ENCODE assay signal across 9 cellular contexts in genomic region chr3:8972614-8973013, GRCh38. TPM values are rescaled to one million over a fixed set of nuclear protein-coding genes. Genes with fewer than 3 reads are reported as not detected.
DNase-seq lines count a peak whose midpoint lies in the region; ATAC-seq, FAIRE-seq and TF ChIP-seq lines count a peak whose summit lies in the region.
"Had no signal": no experiment of that assay in that cellular context is flagged by ENCODE, and none has a peak within 500 bp of the region (broad histone marks: within the 10 kb centered on the region; RNA-seq: fewer than 3 reads in every experiment).

No MANE protein-coding gene starts in this region.

- FAIRE-seq in GM12891 (lab: Jason Lieb, UNC) = peak; percentile 52

- H3K4me3 ChIP-seq in AG10803 (ENCODE audit: low read length) = no peak overlapping the region
- no peak overlapping the region for H3K4me3 ChIP-seq in epithelial cell of esophagus (ENCODE audit: low read length)
- H3K4me3 ChIP-seq in colonic mucosa = no peak overlapping the region

- no peak for TF ChIP-seq POLR2A in GM12891 (IDR thresholded peaks at IDR 0.05; ENCODE audit: low read depth, low read length)

- peak; percentile 16 for DNase-seq in AG10803 (ENCODE audit: low read depth)
- no peak for DNase-seq in GM12891 (ENCODE audit: insufficient read length, low spot score)
- peak; percentile 90 for DNase-seq in NCI-H82 (lab: John Stamatoyannopoulos, UW)
- DNase-seq in epithelial cell of esophagus (ENCODE audit: low read depth) = peak; percentile 57
- no peak for DNase-seq in colonic mucosa
- DNase-seq in DMS153 (lab: John Stamatoyannopoulos, UW) = no peak
- no peak for DNase-seq in GM10266 (ENCODE audit: extremely low spot score)
- DNase-seq: NCI-H1436 had no signal

- no peaks in the 10 kb centered on the region for H3K4me1 ChIP-seq in colonic mucosa

- TF ChIP-seq CTCF in AG10803 (conservative IDR thresholded peaks at IDR 0.05; ENCODE audit: low read length) = no peak
- no peak for TF ChIP-seq CTCF in epithelial cell of esophagus (IDR thresholded peaks at IDR 0.05; ENCODE audit: insufficient read depth, low read depth, low read length, missing control alignments)
- no peak for TF ChIP-seq CTCF in colonic mucosa (IDR thresholded peaks at IDR 0.05)
- TF ChIP-seq CTCF in GM10266 (IDR thresholded peaks at IDR 0.05; ENCODE audit: control insufficient read depth, insufficient read depth, low read depth, missing control alignments) = no peak

- intact Hi-C loops in colonic mucosa (cut with DNase I) = loop anchor here (5.0 kb wide), 1 partner anchor 95 kb away; no protein-coding TSS in a partner anchor

- ATAC-seq in GM21576 (IDR thresholded peaks at IDR 0.05; ENCODE audit: unreplicated experiment) = no peak

- H3K27me3 ChIP-seq in colonic mucosa = no peaks in the 10 kb centered on the region

- H3K9ac ChIP-seq in colonic mucosa (ENCODE audit: low read depth in 2 of 2, low read length in 2 of 2) = no peak overlapping the region

- H3K9me3 ChIP-seq in colonic mucosa = no peaks in the 10 kb centered on the region

- H3K36me3 ChIP-seq in colonic mucosa = no peaks in the 10 kb centered on the region

- no peak overlapping the region for H3K27ac ChIP-seq in colonic mucosa

TF ChIP-seq in GM12891, 5 proteins besides CTCF, POLR2A, EP300 and RAD21:
- no peak for TF ChIP-seq PAX5 (IDR thresholded peaks at IDR 0.05; ENCODE audit: insufficient read depth, low read length, severe bottlenecking)
- no peak for TF ChIP-seq POLR2AphosphoS5 (IDR thresholded peaks at IDR 0.05; ENCODE audit: low read depth, low read length)
- TF ChIP-seq POU2F2 (IDR thresholded peaks at IDR 0.05; ENCODE audit: low read depth, low read length) = no peak
- no peak for TF ChIP-seq SPI1 (IDR thresholded peaks at IDR 0.05; ENCODE audit: low read depth, low read length)
- TF ChIP-seq TAF1 (IDR thresholded peaks at IDR 0.05; ENCODE audit: low read depth, low read length) = no peak

RNA-seq across cellular contexts. Expression of gene RAD18, which starts 9.3 kb away (rescaled TPM):
- 9.6 TPM for polyA plus RNA-seq in GM12891 (2012; ENCODE audit: low read depth, missing spikeins)
- total RNA-seq in colonic mucosa = 10 to 100 TPM; 12.2 to 25.9 TPM

Comparison
In these comparisons a context has a peak if more than half of its experiments do, and no peak if none do; other contexts are left out.
1. DNase-seq: peak in AG10803 (single experiment), NCI-H82 (single experiment) and epithelial cell of esophagus (single experiment); none in GM12891 (single experiment), colonic mucosa (single experiment), DMS153 (single experiment) and GM10266 (single experiment).